9 cellular contexts compared by ENCODE assay signal in the genomic region with DNA sequence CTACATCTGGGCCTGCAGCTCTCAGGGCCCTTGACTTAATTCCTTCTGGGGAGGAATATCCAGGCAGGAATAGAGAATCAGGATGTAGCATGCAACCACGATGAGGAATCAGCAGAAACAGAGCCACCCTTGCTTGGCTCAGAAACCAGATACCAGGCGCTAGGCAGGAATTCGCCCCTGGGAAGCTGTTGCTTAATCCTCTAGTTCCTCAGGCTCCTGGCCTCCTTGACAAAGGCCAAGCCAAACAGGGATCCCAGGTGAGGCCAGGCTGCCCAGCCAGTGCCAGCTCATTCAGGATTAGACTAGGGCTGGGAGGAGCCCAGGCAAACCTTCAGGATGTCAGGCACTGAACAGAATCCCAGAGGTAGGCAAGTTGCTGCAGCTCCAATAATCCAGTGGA. TPM values are rescaled to one million over a fixed set of nuclear protein-coding genes. Genes with fewer than 3 reads are reported as not detected.
DNase-seq lines count a peak whose midpoint lies in the region; ATAC-seq and TF ChIP-seq lines count a peak whose summit lies in the region.
"Had no signal": no experiment of that assay in that cellular context is flagged by ENCODE, and none has a peak within 500 bp of the region (broad histone marks: within the 10 kb centered on the region; RNA-seq: fewer than 3 reads in every experiment).

No MANE protein-coding gene starts in this region.

- H3K27ac ChIP-seq in SK-N-MC = peak overlapping the region; percentile 57; the same call in 1 of the 2 replicates
- H3K27ac ChIP-seq in foreskin keratinocyte = peak overlapping the region; percentile 99
- peak overlapping the region in 1 of 4 donors; percentile 20 for H3K27ac ChIP-seq in gastrocnemius medialis
- H3K27ac ChIP-seq in tibial nerve = peak overlapping the region in 1 of 4 donors; percentile 0

- TF ChIP-seq CTCF in foreskin keratinocyte (conservative IDR thresholded peaks at IDR 0.05) = no peak
- no peak for TF ChIP-seq CTCF in gastrocnemius medialis (IDR thresholded peaks at IDR 0.05 in 4 of 5, conservative IDR thresholded peaks at IDR 0.05 in 1 of 5)
- TF ChIP-seq CTCF in tibial nerve (IDR thresholded peaks at IDR 0.05) = no peak
- TF ChIP-seq CTCF in GM13976 (IDR thresholded peaks at IDR 0.05; ENCODE audit: borderline replicate concordance, control extremely low read depth, extremely low read depth, insufficient read depth, missing control alignments) = no peak

- peak in 1 of 2 donors; percentile 18 for TF ChIP-seq EP300 in tibial nerve (IDR thresholded peaks at IDR 0.05)

- TF ChIP-seq POLR2A in gastrocnemius medialis (IDR thresholded peaks at IDR 0.05) = no peak
- no peak for TF ChIP-seq POLR2A in tibial nerve (IDR thresholded peaks at IDR 0.05)

- no peaks in the 10 kb centered on the region for H3K9me3 ChIP-seq in SK-N-MC (ENCODE audit: low read depth, low read length)
- no peaks in the 10 kb centered on the region for H3K9me3 ChIP-seq in gastrocnemius medialis
- H3K9me3 ChIP-seq in tibial nerve = no peaks in the 10 kb centered on the region

- H3K4me3 ChIP-seq in SK-N-MC (no peak overlapping the region), gastrocnemius medialis (no peak overlapping the region), tibial nerve (no peak overlapping the region)

- H3K27me3 ChIP-seq in foreskin keratinocyte (no peaks in the 10 kb centered on the region), gastrocnemius medialis (no peaks in the 10 kb centered on the region), tibial nerve (no peaks in the 10 kb centered on the region)

- no peak overlapping the region for H3K9ac ChIP-seq in SK-N-MC (ENCODE audit: insufficient read length)

- peak; percentile 42 for DNase-seq in GM04504 (ENCODE audit: low read depth)
- DNase-seq in SK-N-MC (ENCODE audit: low read depth, low spot score) = peak; percentile 8
- peak; percentile 97 to 98 for DNase-seq in foreskin keratinocyte
- DNase-seq in gastrocnemius medialis = peak in 1 of 2 donors; percentile 58
- no peak for DNase-seq in tibial nerve (ENCODE audit: low spot score in 2 of 2)
- DNase-seq in inferior parietal cortex (ENCODE audit: extremely low spot score) = no peak
- DNase-seq in GM13976 (ENCODE audit: low spot score) = no peak
- DNase-seq: stimulated activated naive CD8-positive, alpha-beta T cell treated with anti-CD3 and anti-CD28 coated beads, Interleukin-15, amount 100 ng/mL, for 72 hours had no signal

- ATAC-seq in foreskin keratinocyte (peak; percentile 49), gastrocnemius medialis (peak; percentile 53 to 73), GM18858 (IDR thresholded peaks at IDR 0.05; ENCODE audit: unreplicated experiment) (no peak)

- in situ Hi-C loops in gastrocnemius medialis (cut with MboI; ENCODE audit: low sequenced_read_pairs in 4 of 4) (no loop called here), GM13976 (cut with MboI; ENCODE audit: low sequenced_read_pairs, unreplicated experiment) (no loop called here)

- intact Hi-C loops in gastrocnemius medialis (cut with DNase I; ENCODE audit: low total_unique reads) = no loop called here

- peaks cover 36% of the 10 kb centered on the region for H3K4me1 ChIP-seq in foreskin keratinocyte
- peaks cover 0 to 13% of the 10 kb centered on the region in 2 donors for H3K4me1 ChIP-seq in gastrocnemius medialis
- peaks cover 0 to 24% (median 0%) of the 10 kb centered on the region in 4 donors for H3K4me1 ChIP-seq in tibial nerve

- 67 to 69% methylated on average over 3 of the region's 3 CpGs for WGBS in tibial nerve, 2 donors

- H3K36me3 ChIP-seq in SK-N-MC (ENCODE audit: insufficient read depth, low read length) (no peaks in the 10 kb centered on the region), gastrocnemius medialis (no peaks in the 10 kb centered on the region), tibial nerve (no peaks in the 10 kb centered on the region)

RNA-seq across cellular contexts. Expression of a gene that starts 48.2 kb away (rescaled TPM):
- total RNA-seq in foreskin keratinocyte (103 and 108 TPM in 2 replicates), gastrocnemius medialis (10 to 100 TPM; 32.2 to 92.0 (median 52.2) TPM), tibial nerve (100 to 1,000 TPM in 1 of 4 donors, 10 to 100 TPM in 3; 71.4 to 107 (median 93.8) TPM)
- polyA plus RNA-seq in foreskin keratinocyte = 42.9 and 52.8 TPM in 2 replicates

Comparison
In these comparisons a context has a peak if more than half of its experiments do, and no peak if none do; other contexts are left out.
1. DNase-seq: peak in GM04504 (single experiment), SK-N-MC (single experiment) and foreskin keratinocyte (2 of 2); none in tibial nerve (0 of 2), inferior parietal cortex (single experiment) and GM13976 (single experiment).